ENCODE assay signal across 12 cellular contexts in genomic region chr2:9984861-9985480, GRCh38. TPM values are rescaled to one million over a fixed set of nuclear protein-coding genes. Genes with fewer than 3 reads are reported as not detected.
A peak's percentile ranks its signal among the peaks of the same experiment; 100 is the strongest.
DNase-seq lines count a peak whose midpoint lies in the region; ATAC-seq, FAIRE-seq and TF ChIP-seq lines count a peak whose summit lies in the region.
"Had no signal": no experiment of that assay in that cellular context is flagged by ENCODE, and none has a peak within 500 bp of the region (broad histone marks: within the 10 kb centered on the region; RNA-seq: fewer than 3 reads in every experiment).

No MANE protein-coding gene starts in this region.

- in situ Hi-C loops in GM23248 (cut with MboI) = no loop called here
- in situ Hi-C loops in GM13977 (cut with MboI; ENCODE audit: low pct_unique_long_range_greater_than_20kb, low sequenced_read_pairs, unreplicated experiment) = no loop called here

- H3K9me3 ChIP-seq in GM23248 (ENCODE audit: low read depth) (no peaks in the 10 kb centered on the region), right lobe of liver (no peaks in the 10 kb centered on the region), subcutaneous abdominal adipose tissue (ENCODE audit: control insufficient read depth in 5 of 5, low read length in 5 of 5) (no peaks in the 10 kb centered on the region), adrenal gland (replicated peaks in 1 of 3) (no peaks in the 10 kb centered on the region)

- peaks cover 57% of the 10 kb centered on the region for H3F3A ChIP-seq in GM23248 (ENCODE audit: insufficient read depth)

- H4K20me1 ChIP-seq in GM23248 (ENCODE audit: insufficient read depth) = no peaks in the 10 kb centered on the region

- H3K27ac ChIP-seq in GM23248 (peak overlapping the region; percentile 76), right lobe of liver (peak overlapping the region in 2 of 3 donors; percentile 11 to 36), subcutaneous abdominal adipose tissue (ENCODE audit: low read depth, low read length) (peak overlapping the region; percentile 54), adrenal gland (no peak overlapping the region)
- H3K27ac ChIP-seq: parathyroid adenoma, WERI-Rb-1 had no signal

- H3K4me1 ChIP-seq in GM23248 (ENCODE audit: insufficient read depth) = peaks cover 59% of the 10 kb centered on the region
- peaks cover 0 to 10% (median 5%) of the 10 kb centered on the region in 4 donors for H3K4me1 ChIP-seq in right lobe of liver
- H3K4me1 ChIP-seq in subcutaneous abdominal adipose tissue (ENCODE audit: control insufficient read depth in 5 of 5, insufficient read depth in 5 of 5, low read length in 5 of 5) = peaks cover 0 to 37% (median 20%) of the 10 kb centered on the region in 5 donors
- peaks cover 0 to 19% of the 10 kb centered on the region in 2 donors for H3K4me1 ChIP-seq in adrenal gland (replicated peaks in 1 of 2)

- WGBS in GM23248 (ENCODE audit: low coverage in 1 of 2, low lambda C conversion rate in 2 of 2, missing lambda C conversion rate in 2 of 2), 2 experiments = 28 to 34% methylated on average over 6 of the region's 6 CpGs
- 50% methylated on average over 6 of the region's 6 CpGs for WGBS in right lobe of liver (ENCODE audit: insufficient coverage, low coverage, low lambda C conversion rate, missing lambda C conversion rate)
- 77 to 83% (median 79%) methylated on average over 6 of the region's 6 CpGs for WGBS in adrenal gland, 4 donors

- H3K9ac ChIP-seq in GM23248 = peak overlapping the region; percentile 50
- peak overlapping the region in 3 of 5 donors; percentile 7 to 67 (median 32) for H3K9ac ChIP-seq in subcutaneous abdominal adipose tissue (ENCODE audit: low read length in 5 of 5)
- H3K9ac ChIP-seq: parathyroid adenoma had no signal

- intact Hi-C loops in right lobe of liver (cut with DNase I) = loop anchor here (5.0 kb wide), 1 partner anchor 62 kb away; no protein-coding TSS in a partner anchor
- intact Hi-C loops in adrenal gland (cut with DNase I) = loop anchor here in 1 of 2 donors (5.0 kb wide), 2 partner anchors 47 to 62 kb away; no protein-coding TSS in a partner anchor

- H3K9me2 ChIP-seq in GM23248 (ENCODE audit: insufficient read depth) = no peaks in the 10 kb centered on the region

- no peaks in the 10 kb centered on the region for H3K36me3 ChIP-seq in GM23248 (ENCODE audit: low read depth)
- peaks cover 12% of the 10 kb centered on the region for H3K36me3 ChIP-seq in bronchial epithelial cell (ENCODE audit: control insufficient read depth, insufficient read depth, low read length)
- peaks cover 0 to 11% (median 2%) of the 10 kb centered on the region in 4 donors for H3K36me3 ChIP-seq in right lobe of liver
- H3K36me3 ChIP-seq in subcutaneous abdominal adipose tissue (ENCODE audit: control insufficient read depth in 5 of 5, insufficient read depth in 5 of 5, low read length in 5 of 5) = peaks cover 0 to 10% (median 4%) of the 10 kb centered on the region in 5 donors
- H3K36me3 ChIP-seq in adrenal gland (replicated peaks in 1 of 2) = no peaks in the 10 kb centered on the region

- DNase-seq in GM23248 (peak; percentile 86), bronchial epithelial cell (ENCODE audit: low read depth) (peak; percentile 27), right lobe of liver (no peak), GM13977 (ENCODE audit: low spot score) (no peak), adrenal gland (no peak), SW480 (ENCODE audit: low spot score) (no peak), cerebellar cortex (ENCODE audit: low spot score) (no peak)
- DNase-seq: activated naive CD4-positive, alpha-beta T cell treated with anti-CD3 and anti-CD28 coated beads, Interleukin-2, amount 50 U/mL, for 16 hours; H9; WERI-Rb-1 had no signal

- ATAC-seq in right lobe of liver = peak; percentile 66 to 75 (median 72)

- H3K4me3 ChIP-seq in GM23248 (no peak overlapping the region; the same call in 1 of the 2 replicates), bronchial epithelial cell (ENCODE audit: low read depth, low read length) (no peak overlapping the region), right lobe of liver (no peak overlapping the region), subcutaneous abdominal adipose tissue (ENCODE audit: low read depth in 1 of 5, low read length in 5 of 5) (no peak overlapping the region), adrenal gland (no peak overlapping the region)

- TF ChIP-seq POLR2A in right lobe of liver (IDR thresholded peaks at IDR 0.05) (no peak), adrenal gland (IDR thresholded peaks at IDR 0.05) (no peak)

- TF ChIP-seq CTCF in bronchial epithelial cell (IDR thresholded peaks at IDR 0.05; ENCODE audit: insufficient read depth, low read length, severe bottlenecking) (no peak), right lobe of liver (IDR thresholded peaks at IDR 0.05) (no peak), GM13977 (IDR thresholded peaks at IDR 0.05; ENCODE audit: extremely low read depth, insufficient read depth, missing control alignments) (no peak), adrenal gland (IDR thresholded peaks at IDR 0.05) (no peak)

- peak overlapping the region; percentile 60 for H3K4me2 ChIP-seq in GM23248 (ENCODE audit: unreplicated experiment)

- H3K27me3 ChIP-seq in GM23248 (replicated peaks; ENCODE audit: insufficient read depth) (no peaks in the 10 kb centered on the region), bronchial epithelial cell (ENCODE audit: control insufficient read depth, insufficient read depth, low read length) (no peaks in the 10 kb centered on the region), right lobe of liver (no peaks in the 10 kb centered on the region), subcutaneous abdominal adipose tissue (ENCODE audit: control insufficient read depth in 5 of 5, insufficient read depth in 4 of 5, low read length in 5 of 5) (no peaks in the 10 kb centered on the region), adrenal gland (no peaks in the 10 kb centered on the region)

- H3K79me2 ChIP-seq in GM23248 (ENCODE audit: insufficient read depth) = no peaks in the 10 kb centered on the region

- H2AFZ ChIP-seq in GM23248 = peak overlapping the region; percentile 40

- no peak for FAIRE-seq in bronchial epithelial cell (lab: Jason Lieb, UNC)

RNA-seq across cellular contexts. Expression of gene GRHL1, which starts 33.5 kb away (rescaled TPM):
- total RNA-seq in GM23248 (2014; rRNA removed; shearing (Covaris generic)) = 0.32 and 0.38 TPM in 2 replicates
- polyA plus RNA-seq in GM23248 (2016; fragmentation: Nextera tagmentation; extraction: Ambion mirVana) (0.45 and 0.61 TPM in 2 replicates), adrenal gland (1 to 10 TPM in 2 of 3 donors, under 1 TPM in 1; 0.98 to 1.2 (median 1.1) TPM)
- total RNA-seq in bronchial epithelial cell (25.5 and 85.5 TPM in 2 replicates), right lobe of liver (10 to 100 TPM in 1 of 6 experiments, 1 to 10 TPM in 5; 3.5 to 11.2 (median 6.2) TPM), adrenal gland (1 to 10 TPM in 5 of 8 donors, under 1 TPM in 2, not detected in 1; 0.57 to 2.6 (median 1.3) TPM)

RNA-seq across cellular contexts. Expression of gene KLF11, which starts 58.4 kb away (rescaled TPM):
- total RNA-seq in GM23248 (2014; rRNA removed; shearing (Covaris generic)) = 5.8 and 6.6 TPM in 2 replicates
- polyA plus RNA-seq in GM23248 (2016; fragmentation: Nextera tagmentation; extraction: Ambion mirVana) (4.8 and 4.9 TPM in 2 replicates), adrenal gland (10 to 100 TPM in 1 of 3 donors, 1 to 10 TPM in 2; 6.8 to 21.5 (median 8.5) TPM)
- total RNA-seq in bronchial epithelial cell (5.6 and 6.6 TPM in 2 replicates), right lobe of liver (10 to 100 TPM; 10.9 to 40.1 (median 27.8) TPM), adrenal gland (10 to 100 TPM; 20.9 to 75.7 (median 29.5) TPM)

Comparison
In these comparisons a context has a peak if more than half of its experiments do, and no peak if none do; other contexts are left out.
1. DNase-seq: peak in GM23248 (single experiment) and bronchial epithelial cell (single experiment); none in right lobe of liver (0 of 3), GM13977 (single experiment), adrenal gland (0 of 7), SW480 (single experiment) and cerebellar cortex (single experiment).
2. H3K27ac ChIP-seq: peak in GM23248 (single experiment), right lobe of liver (2 of 3) and subcutaneous abdominal adipose tissue (single experiment); none in adrenal gland (0 of 5).